ENCODE assay signal across 1 cellular context in the genomic region with DNA sequence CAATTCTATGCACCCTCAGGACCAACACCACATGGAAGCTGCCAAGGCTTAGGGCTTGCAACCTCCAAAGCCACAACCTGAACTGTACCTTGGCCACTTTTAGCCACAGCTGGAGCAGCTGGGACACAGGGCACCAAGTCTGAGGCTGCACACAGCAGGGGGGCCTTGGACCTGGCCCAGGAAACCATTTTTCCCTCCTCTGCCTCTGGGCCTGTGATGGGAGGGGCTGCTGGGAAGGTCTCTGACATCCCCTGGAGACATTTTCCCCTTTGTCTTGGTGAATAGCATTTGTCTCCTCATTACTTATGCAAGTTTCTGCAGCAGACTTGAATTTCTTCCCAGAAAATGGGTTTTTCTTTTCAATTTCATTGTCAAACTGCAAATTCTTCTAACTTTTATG.
TF ChIP-seq lines count a peak whose summit lies in the region.

No MANE protein-coding gene starts in this region.

TF ChIP-seq in GM23338, 12 proteins besides CTCF, POLR2A, EP300 and RAD21:
- TF ChIP-seq, protein P1, sequence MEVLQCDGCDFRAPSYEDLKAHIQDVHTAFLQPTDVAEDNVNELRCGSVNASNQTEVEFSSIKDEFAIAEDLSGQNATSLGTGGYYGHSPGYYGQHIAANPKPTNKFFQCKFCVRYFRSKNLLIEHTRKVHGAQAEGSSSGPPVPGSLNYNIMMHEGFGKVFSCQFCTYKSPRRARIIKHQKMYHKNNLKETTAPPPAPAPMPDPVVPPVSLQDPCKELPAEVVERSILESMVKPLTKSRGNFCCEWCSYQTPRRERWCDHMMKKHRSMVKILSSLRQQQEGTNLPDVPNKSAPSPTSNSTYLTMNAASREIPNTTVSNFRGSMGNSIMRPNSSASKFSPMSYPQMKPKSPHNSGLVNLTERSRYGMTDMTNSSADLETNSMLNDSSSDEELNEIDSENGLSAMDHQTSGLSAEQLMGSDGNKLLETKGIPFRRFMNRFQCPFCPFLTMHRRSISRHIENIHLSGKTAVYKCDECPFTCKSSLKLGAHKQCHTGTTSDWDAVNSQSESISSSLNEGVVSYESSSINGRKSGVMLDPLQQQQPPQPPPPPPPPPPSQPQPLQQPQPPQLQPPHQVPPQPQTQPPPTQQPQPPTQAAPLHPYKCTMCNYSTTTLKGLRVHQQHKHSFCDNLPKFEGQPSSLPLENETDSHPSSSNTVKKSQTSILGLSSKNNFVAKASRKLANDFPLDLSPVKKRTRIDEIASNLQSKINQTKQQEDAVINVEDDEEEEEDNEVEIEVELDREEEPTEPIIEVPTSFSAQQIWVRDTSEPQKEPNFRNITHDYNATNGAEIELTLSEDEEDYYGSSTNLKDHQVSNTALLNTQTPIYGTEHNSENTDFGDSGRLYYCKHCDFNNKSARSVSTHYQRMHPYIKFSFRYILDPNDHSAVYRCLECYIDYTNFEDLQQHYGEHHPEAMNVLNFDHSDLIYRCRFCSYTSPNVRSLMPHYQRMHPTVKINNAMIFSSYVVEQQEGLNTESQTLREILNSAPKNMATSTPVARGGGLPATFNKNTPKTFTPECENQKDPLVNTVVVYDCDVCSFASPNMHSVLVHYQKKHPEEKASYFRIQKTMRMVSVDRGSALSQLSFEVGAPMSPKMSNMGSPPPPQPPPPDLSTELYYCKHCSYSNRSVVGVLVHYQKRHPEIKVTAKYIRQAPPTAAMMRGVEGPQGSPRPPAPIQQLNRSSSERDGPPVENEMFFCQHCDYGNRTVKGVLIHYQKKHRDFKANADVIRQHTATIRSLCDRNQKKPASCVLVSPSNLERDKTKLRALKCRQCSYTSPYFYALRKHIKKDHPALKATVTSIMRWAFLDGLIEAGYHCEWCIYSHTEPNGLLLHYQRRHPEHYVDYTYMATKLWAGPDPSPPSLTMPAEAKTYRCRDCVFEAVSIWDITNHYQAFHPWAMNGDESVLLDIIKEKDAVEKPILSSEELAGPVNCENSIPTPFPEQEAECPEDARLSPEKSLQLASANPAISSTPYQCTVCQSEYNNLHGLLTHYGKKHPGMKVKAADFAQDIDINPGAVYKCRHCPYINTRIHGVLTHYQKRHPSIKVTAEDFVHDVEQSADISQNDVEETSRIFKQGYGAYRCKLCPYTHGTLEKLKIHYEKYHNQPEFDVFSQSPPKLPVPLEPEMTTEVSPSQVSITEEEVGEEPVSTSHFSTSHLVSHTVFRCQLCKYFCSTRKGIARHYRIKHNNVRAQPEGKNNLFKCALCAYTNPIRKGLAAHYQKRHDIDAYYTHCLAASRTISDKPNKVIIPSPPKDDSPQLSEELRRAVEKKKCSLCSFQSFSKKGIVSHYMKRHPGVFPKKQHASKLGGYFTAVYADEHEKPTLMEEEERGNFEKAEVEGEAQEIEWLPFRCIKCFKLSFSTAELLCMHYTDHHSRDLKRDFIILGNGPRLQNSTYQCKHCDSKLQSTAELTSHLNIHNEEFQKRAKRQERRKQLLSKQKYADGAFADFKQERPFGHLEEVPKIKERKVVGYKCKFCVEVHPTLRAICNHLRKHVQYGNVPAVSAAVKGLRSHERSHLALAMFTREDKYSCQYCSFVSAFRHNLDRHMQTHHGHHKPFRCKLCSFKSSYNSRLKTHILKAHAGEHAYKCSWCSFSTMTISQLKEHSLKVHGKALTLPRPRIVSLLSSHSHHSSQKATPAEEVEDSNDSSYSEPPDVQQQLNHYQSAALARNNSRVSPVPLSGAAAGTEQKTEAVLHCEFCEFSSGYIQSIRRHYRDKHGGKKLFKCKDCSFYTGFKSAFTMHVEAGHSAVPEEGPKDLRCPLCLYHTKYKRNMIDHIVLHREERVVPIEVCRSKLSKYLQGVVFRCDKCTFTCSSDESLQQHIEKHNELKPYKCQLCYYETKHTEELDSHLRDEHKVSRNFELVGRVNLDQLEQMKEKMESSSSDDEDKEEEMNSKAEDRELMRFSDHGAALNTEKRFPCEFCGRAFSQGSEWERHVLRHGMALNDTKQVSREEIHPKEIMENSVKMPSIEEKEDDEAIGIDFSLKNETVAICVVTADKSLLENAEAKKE (CRISPR knock-in tag; IDR thresholded peaks at IDR 0.05): no peak
- no peak for TF ChIP-seq ZNF331 (CRISPR knock-in tag; IDR thresholded peaks at IDR 0.05; ENCODE audit: low read depth)
- TF ChIP-seq, protein P2, sequence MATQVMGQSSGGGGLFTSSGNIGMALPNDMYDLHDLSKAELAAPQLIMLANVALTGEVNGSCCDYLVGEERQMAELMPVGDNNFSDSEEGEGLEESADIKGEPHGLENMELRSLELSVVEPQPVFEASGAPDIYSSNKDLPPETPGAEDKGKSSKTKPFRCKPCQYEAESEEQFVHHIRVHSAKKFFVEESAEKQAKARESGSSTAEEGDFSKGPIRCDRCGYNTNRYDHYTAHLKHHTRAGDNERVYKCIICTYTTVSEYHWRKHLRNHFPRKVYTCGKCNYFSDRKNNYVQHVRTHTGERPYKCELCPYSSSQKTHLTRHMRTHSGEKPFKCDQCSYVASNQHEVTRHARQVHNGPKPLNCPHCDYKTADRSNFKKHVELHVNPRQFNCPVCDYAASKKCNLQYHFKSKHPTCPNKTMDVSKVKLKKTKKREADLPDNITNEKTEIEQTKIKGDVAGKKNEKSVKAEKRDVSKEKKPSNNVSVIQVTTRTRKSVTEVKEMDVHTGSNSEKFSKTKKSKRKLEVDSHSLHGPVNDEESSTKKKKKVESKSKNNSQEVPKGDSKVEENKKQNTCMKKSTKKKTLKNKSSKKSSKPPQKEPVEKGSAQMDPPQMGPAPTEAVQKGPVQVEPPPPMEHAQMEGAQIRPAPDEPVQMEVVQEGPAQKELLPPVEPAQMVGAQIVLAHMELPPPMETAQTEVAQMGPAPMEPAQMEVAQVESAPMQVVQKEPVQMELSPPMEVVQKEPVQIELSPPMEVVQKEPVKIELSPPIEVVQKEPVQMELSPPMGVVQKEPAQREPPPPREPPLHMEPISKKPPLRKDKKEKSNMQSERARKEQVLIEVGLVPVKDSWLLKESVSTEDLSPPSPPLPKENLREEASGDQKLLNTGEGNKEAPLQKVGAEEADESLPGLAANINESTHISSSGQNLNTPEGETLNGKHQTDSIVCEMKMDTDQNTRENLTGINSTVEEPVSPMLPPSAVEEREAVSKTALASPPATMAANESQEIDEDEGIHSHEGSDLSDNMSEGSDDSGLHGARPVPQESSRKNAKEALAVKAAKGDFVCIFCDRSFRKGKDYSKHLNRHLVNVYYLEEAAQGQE (IDR thresholded peaks at IDR 0.05; ENCODE audit: unreplicated experiment): no peak
- TF ChIP-seq JUNB (IDR thresholded peaks at IDR 0.05; ENCODE audit: unreplicated experiment): no peak
- no peak for TF ChIP-seq EZH2 (IDR thresholded peaks at IDR 0.05; ENCODE audit: low read depth, unreplicated experiment)
- TF ChIP-seq CREB1 (CRISPR knock-in tag; IDR thresholded peaks at IDR 0.05; ENCODE audit: low read depth): no peak
